20 cellular contexts compared by ENCODE assay signal in genomic region chr17:16267174-16267573, GRCh38. TPM values are rescaled to one million over a fixed set of nuclear protein-coding genes. Genes with fewer than 3 reads are reported as not detected.
DNase-seq lines count a peak whose midpoint lies in the region; ATAC-seq and TF ChIP-seq lines count a peak whose summit lies in the region.
"Had no signal": no experiment of that assay in that cellular context is flagged by ENCODE, and none has a peak within 500 bp of the region (broad histone marks: within the 10 kb centered on the region; RNA-seq: fewer than 3 reads in every experiment).

No MANE protein-coding gene starts in this region.

- H3K27ac Mint-ChIP-seq in activated CD4-positive, alpha-beta T cell treated with anti-CD3 and anti-CD28 coated beads for 36 hours = peak overlapping the region; percentile 75
- peak overlapping the region; percentile 84 for H3K27ac Mint-ChIP-seq in CD8-positive, alpha-beta T cell
- H3K27ac Mint-ChIP-seq in activated B cell treated with CpG ODN at 0.5 μM for 24 hours (peak overlapping the region; percentile 86), naive B cell (peak overlapping the region; percentile 78 to 98 (median 90))

- H3K4me3 ChIP-seq in CD8-positive, alpha-beta T cell (ENCODE audit: low read depth, low read length) = no peak overlapping the region
- H3K4me3 ChIP-seq in esophagus muscularis mucosa = no peak overlapping the region
- H3K4me3 ChIP-seq: cardiac muscle cell, ovary, right atrium auricular region had no signal

- POLR2A ChIA-PET in activated CD4-positive, alpha-beta T cell treated with anti-CD3 and anti-CD28 coated beads for 36 hours (lab: Charles Lee) = no interaction called here
- POLR2A ChIA-PET in CD8-positive, alpha-beta T cell (lab: Charles Lee) = interaction anchor here (1.8 kb wide), 1 partner anchor 18 kb away, joined by 4 read pairs; no protein-coding TSS in a partner anchor
- POLR2A ChIA-PET in activated B cell treated with CpG ODN at 0.5 μM for 24 hours (lab: Charles Lee) = interaction anchor here (0.6 to 4.2 kb wide), 4 partner anchors 19 to 114 kb away, joined by 6 to 47 read pairs (median 9); partner anchors contain the start of genes NCOR1 and PIGL

- intact Hi-C loops in activated CD4-positive, alpha-beta T cell treated with anti-CD3 and anti-CD28 coated beads for 36 hours (cut with DNase I, micrococcal nuclease) = no loop called here
- intact Hi-C loops in CD8-positive, alpha-beta T cell (cut with DNase I, micrococcal nuclease) = loop anchor here in 1 of 2 experiments (5.0 kb wide), 1 partner anchor 35 kb away; no protein-coding TSS in a partner anchor
- intact Hi-C loops in activated B cell treated with CpG ODN at 0.5 μM for 24 hours (cut with micrococcal nuclease) (no loop called here), esophagus muscularis mucosa (cut with DNase I) (no loop called here)

- H3K4me3 Mint-ChIP-seq in activated CD4-positive, alpha-beta T cell treated with anti-CD3 and anti-CD28 coated beads for 36 hours = no peak overlapping the region
- no peak overlapping the region for H3K4me3 Mint-ChIP-seq in CD8-positive, alpha-beta T cell
- H3K4me3 Mint-ChIP-seq in activated B cell treated with CpG ODN at 0.5 μM for 24 hours (peak overlapping the region; percentile 28), naive B cell (peak overlapping the region in 5 of 8 donors; percentile 0 to 76 (median 49))

- peaks cover 2% of the 10 kb centered on the region for H3K36me3 Mint-ChIP-seq in activated CD4-positive, alpha-beta T cell treated with anti-CD3 and anti-CD28 coated beads for 36 hours (ENCODE audit: low read depth)
- no peaks in the 10 kb centered on the region for H3K36me3 Mint-ChIP-seq in CD8-positive, alpha-beta T cell
- H3K36me3 Mint-ChIP-seq in activated B cell treated with CpG ODN at 0.5 μM for 24 hours (ENCODE audit: low read depth) (no peaks in the 10 kb centered on the region), naive B cell (no peaks in the 10 kb centered on the region)

- no peak for TF ChIP-seq POLR2A in esophagus muscularis mucosa (IDR thresholded peaks at IDR 0.05; ENCODE audit: low read depth)

- CTCF ChIA-PET in activated CD4-positive, alpha-beta T cell treated with anti-CD3 and anti-CD28 coated beads for 36 hours (lab: Charles Lee) = interaction anchor here (0.6 to 0.7 kb wide), 2 partner anchors 98 to 140 kb away, joined by 3 read pairs; no protein-coding TSS in a partner anchor
- CTCF ChIA-PET in CD8-positive, alpha-beta T cell (lab: Charles Lee) = no interaction called here
- CTCF ChIA-PET in activated B cell treated with CpG ODN at 0.5 μM for 24 hours (lab: Charles Lee) = no interaction called here

- no peak for DNase-seq in activated CD4-positive, alpha-beta T cell treated with anti-CD3 and anti-CD28 coated beads for 36 hours
- DNase-seq in activated CD4-positive, alpha-beta T cell treated with anti-CD3 and anti-CD28 coated beads for 1 hour = no peak
- DNase-seq in CD8-positive, alpha-beta T cell = no peak
- no peak for DNase-seq in activated B cell treated with CpG ODN at 0.5 μM for 24 hours
- no peak for DNase-seq in naive B cell
- no peak for DNase-seq in NCI-H526 treated with DMSO at 0.1 percent for 48 hours (lab: John Stamatoyannopoulos, UW)
- DNase-seq in NCI-H1417 treated with DMSO at 0.1 percent for 48 hours (lab: John Stamatoyannopoulos, UW) = no peak
- no peak for DNase-seq in esophagus muscularis mucosa (ENCODE audit: extremely low spot score)
- DNase-seq: 8988T; activated CD4-positive, alpha-beta T cell treated with anti-CD3 and anti-CD28 coated beads, Interleukin-2, amount 50 U/mL, for 48 hours; activated effector memory CD4-positive, alpha-beta T cell treated with Interleukin-2 at 50 U/mL for 16 hours; hippocampal formation; NCI-H146; NCI-H2171; NCI-H526; ovary; stimulated activated CD4-positive, alpha-beta T cell treated with anti-CD3 and anti-CD28 coated beads, Interleukin-12 subunit alpha, Interleukin-12 subunit beta, amount 100 ng/mL, for 4 hours had no signal

- H3K27me3 Mint-ChIP-seq in activated CD4-positive, alpha-beta T cell treated with anti-CD3 and anti-CD28 coated beads for 36 hours = no peaks in the 10 kb centered on the region
- no peaks in the 10 kb centered on the region for H3K27me3 Mint-ChIP-seq in CD8-positive, alpha-beta T cell (ENCODE audit: low read depth)
- no peaks in the 10 kb centered on the region for H3K27me3 Mint-ChIP-seq in activated B cell treated with CpG ODN at 0.5 μM for 24 hours
- H3K27me3 Mint-ChIP-seq in naive B cell = no peaks in the 10 kb centered on the region

- no peaks in the 10 kb centered on the region for H3K9me3 Mint-ChIP-seq in activated CD4-positive, alpha-beta T cell treated with anti-CD3 and anti-CD28 coated beads for 36 hours (ENCODE audit: low read depth)
- H3K9me3 Mint-ChIP-seq in CD8-positive, alpha-beta T cell = no peaks in the 10 kb centered on the region
- no peaks in the 10 kb centered on the region for H3K9me3 Mint-ChIP-seq in activated B cell treated with CpG ODN at 0.5 μM for 24 hours
- H3K9me3 Mint-ChIP-seq in naive B cell = no peaks in the 10 kb centered on the region

- peaks cover 21% of the 10 kb centered on the region for H3K4me1 ChIP-seq in CD8-positive, alpha-beta T cell (ENCODE audit: insufficient read depth, low read length)
- no peaks in the 10 kb centered on the region for H3K4me1 ChIP-seq in esophagus muscularis mucosa
- H3K4me1 ChIP-seq: right atrium auricular region had no signal

- no peak for TF ChIP-seq CTCF in CD8-positive, alpha-beta T cell (IDR thresholded peaks at IDR 0.05)
- TF ChIP-seq CTCF in activated B cell treated with CpG ODN at 0.5 μM for 24 hours (IDR thresholded peaks at IDR 0.05) = no peak
- TF ChIP-seq CTCF in esophagus muscularis mucosa (IDR thresholded peaks at IDR 0.05) = no peak

- peak overlapping the region; percentile 8 for H3K27ac ChIP-seq in CD8-positive, alpha-beta T cell (ENCODE audit: low read depth, low read length)
- no peak overlapping the region for H3K27ac ChIP-seq in esophagus muscularis mucosa (replicated peaks in 1 of 4)
- H3K27ac ChIP-seq: cardiac muscle cell, ovary, right atrium auricular region had no signal

- no peaks in the 10 kb centered on the region for H3K27me3 ChIP-seq in CD8-positive, alpha-beta T cell (ENCODE audit: insufficient read depth, low read length)
- no peaks in the 10 kb centered on the region for H3K27me3 ChIP-seq in esophagus muscularis mucosa
- H3K27me3 ChIP-seq: cardiac muscle cell, ovary, right atrium auricular region had no signal

- peaks cover 19% of the 10 kb centered on the region for H3K4me1 Mint-ChIP-seq in activated CD4-positive, alpha-beta T cell treated with anti-CD3 and anti-CD28 coated beads for 36 hours
- peaks cover 34% of the 10 kb centered on the region for H3K4me1 Mint-ChIP-seq in CD8-positive, alpha-beta T cell (ENCODE audit: low read depth)
- H3K4me1 Mint-ChIP-seq in activated B cell treated with CpG ODN at 0.5 μM for 24 hours (peaks cover 33% of the 10 kb centered on the region), naive B cell (peaks cover 16 to 39% (median 22%) of the 10 kb centered on the region in 3 donors)

- 89% methylated on average over 6 of the region's 6 CpGs for WGBS in esophagus muscularis mucosa

- no peaks in the 10 kb centered on the region for H3K36me3 ChIP-seq in CD8-positive, alpha-beta T cell (ENCODE audit: insufficient read depth, low read length)
- H3K36me3 ChIP-seq in esophagus muscularis mucosa = no peaks in the 10 kb centered on the region
- H3K36me3 ChIP-seq: cardiac muscle cell, ovary, right atrium auricular region had no signal

- no peak for TF ChIP-seq EP300 in esophagus muscularis mucosa (IDR thresholded peaks at IDR 0.05)

- no peaks in the 10 kb centered on the region for H3K9me3 ChIP-seq in CD8-positive, alpha-beta T cell (ENCODE audit: low read length)
- no peaks in the 10 kb centered on the region for H3K9me3 ChIP-seq in esophagus muscularis mucosa
- H3K9me3 ChIP-seq: ovary, right atrium auricular region had no signal

- ATAC-seq in activated CD4-positive, alpha-beta T cell treated with anti-CD3 and anti-CD28 coated beads for 36 hours = no peak
- no peak for ATAC-seq in CD8-positive, alpha-beta T cell
- ATAC-seq in activated B cell treated with CpG ODN at 0.5 μM for 24 hours (ENCODE audit: low read depth) (no peak), naive B cell (ENCODE audit: low read depth in 2 of 2) (no peak)
- ATAC-seq: Right ventricle myocardium inferior had no signal

RNA-seq across cellular contexts. Expression of gene PIGL, which starts 50.2 kb away (rescaled TPM):
- 10 to 100 TPM; 33.4 to 33.6 TPM for total RNA-seq in activated CD4-positive, alpha-beta T cell treated with anti-CD3 and anti-CD28 coated beads for 36 hours
- 10 to 100 TPM; 36.7 to 40.9 TPM for total RNA-seq in CD8-positive, alpha-beta T cell
- total RNA-seq in activated B cell treated with CpG ODN at 0.5 μM for 24 hours = 50.8 and 56.6 TPM in 2 replicates
- 10 to 100 TPM in 3 of 6 donors, 1 to 10 TPM in 3; 7.1 to 16.1 (median 9.5) TPM for polyA plus RNA-seq in naive B cell (ENCODE audit: low read depth in 6 of 6)
- total RNA-seq in esophagus muscularis mucosa = 10 to 100 TPM in 3 of 4 donors, 1 to 10 TPM in 1; 10.0 to 21.7 (median 16.5) TPM

RNA-seq across cellular contexts. Expression of gene NCOR1, which starts 51.8 kb away (rescaled TPM):
- 100 to 1,000 TPM; 110 to 155 TPM for total RNA-seq in activated CD4-positive, alpha-beta T cell treated with anti-CD3 and anti-CD28 coated beads for 36 hours
- total RNA-seq in CD8-positive, alpha-beta T cell = 100 to 1,000 TPM; 119 TPM
- total RNA-seq in activated B cell treated with CpG ODN at 0.5 μM for 24 hours (163 and 188 TPM in 2 replicates), esophagus muscularis mucosa (100 to 1,000 TPM; 100 to 123 (median 109) TPM)
- 100 to 1,000 TPM in 1 of 6 donors, 10 to 100 TPM in 5; 65.6 to 181 (median 69.0) TPM for polyA plus RNA-seq in naive B cell (ENCODE audit: low read depth in 6 of 6)

Comparison
In these comparisons a context has a peak if more than half of its experiments do, and no peak if none do; other contexts are left out.
1. H3K4me3 Mint-ChIP-seq: peak in activated B cell treated with CpG ODN at 0.5 μM for 24 hours (single experiment) and naive B cell (5 of 8); none in activated CD4-positive, alpha-beta T cell treated with anti-CD3 and anti-CD28 coated beads for 36 hours (single experiment) and CD8-positive, alpha-beta T cell (single experiment).
2. Peak in every context shown above with its lines, with median percentiles within 50 percentile points of each other: H3K27ac Mint-ChIP-seq.